16 cellular contexts compared by ENCODE assay signal in the genomic region with DNA sequence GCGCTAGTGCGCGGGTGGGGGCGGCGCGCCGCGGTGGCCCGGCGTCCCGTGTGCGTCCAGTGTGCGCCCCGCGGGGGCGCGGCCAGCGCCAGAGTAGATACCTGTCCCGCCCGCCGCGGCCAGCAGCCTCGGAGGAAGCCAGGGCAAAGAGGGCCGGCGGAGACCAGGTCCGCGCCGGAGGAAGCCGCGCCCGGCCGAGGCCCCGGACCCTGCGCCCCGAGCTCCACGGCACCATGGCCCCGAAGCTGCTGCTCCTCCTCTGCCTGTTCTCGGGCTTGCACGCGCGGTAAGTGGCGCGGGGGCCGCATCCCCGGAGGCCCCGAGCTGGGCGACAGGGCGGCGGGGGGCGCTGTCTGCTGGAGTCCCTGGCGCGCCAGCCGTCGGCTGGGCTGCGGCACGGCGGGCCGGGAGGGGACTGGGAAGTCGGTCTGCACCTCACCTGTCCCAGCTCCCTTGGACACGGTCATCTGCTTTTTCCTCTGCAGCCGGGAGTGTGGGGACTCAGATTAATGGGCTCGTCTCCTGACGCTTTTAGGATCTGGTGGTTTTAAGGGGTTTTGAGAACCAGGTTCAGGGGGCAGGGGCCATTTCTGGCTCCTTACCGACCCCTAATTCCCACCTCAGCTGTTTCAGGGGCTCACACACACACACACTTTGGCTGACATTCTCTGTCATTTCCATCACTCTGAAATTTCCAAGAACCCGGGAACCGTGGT. TPM values are rescaled to one million over a fixed set of nuclear protein-coding genes. Genes with fewer than 3 reads are reported as not detected.
A peak's percentile ranks its signal among the peaks of the same experiment; 100 is the strongest.
DNase-seq lines count a peak whose midpoint lies in the region; ATAC-seq and TF ChIP-seq lines count a peak whose summit lies in the region.
"Had no signal": no experiment of that assay in that cellular context is flagged by ENCODE, and none has a peak within 500 bp of the region (broad histone marks: within the 10 kb centered on the region; RNA-seq: fewer than 3 reads in every experiment).

No MANE protein-coding gene starts in this region.

- DNase-seq in NCI-H345 (lab: John Stamatoyannopoulos, UW) (peak; percentile 47), NCI-H345 treated with DMSO at 0.1 percent for 48 hours (lab: John Stamatoyannopoulos, UW; ENCODE audit: unreplicated experiment) (no peak), iPS-NIHi7 (ENCODE audit: extremely low spot score) (peak; percentile 36), suprapubic skin (ENCODE audit: low spot score in 2 of 2) (no peak), NCI-H2029 (lab: John Stamatoyannopoulos, UW) (no peak)
- no peak for DNase-seq in activated CD4-positive, alpha-beta T cell treated with anti-CD3 and anti-CD28 coated beads for 1 hour
- DNase-seq: gastrocnemius medialis, right lobe of liver, substantia nigra, T1000 had no signal

- no peaks in the 10 kb centered on the region for H3K36me3 ChIP-seq in suprapubic skin
- H3K36me3 ChIP-seq: gastrocnemius medialis, right lobe of liver had no signal

- H3K4me3 ChIP-seq in suprapubic skin, result peak overlapping the region; percentile 41
- H3K4me3 ChIP-seq: gastrocnemius medialis, right lobe of liver had no signal

- H3K4me1 ChIP-seq in suprapubic skin, result peaks cover 2% of the 10 kb centered on the region
- H3K4me1 ChIP-seq: gastrocnemius medialis, right lobe of liver had no signal

- peaks cover 40% of the 10 kb centered on the region for H3K27me3 ChIP-seq in suprapubic skin
- H3K27me3 ChIP-seq: right lobe of liver had no signal

- H3K27ac ChIP-seq in angular gyrus (ENCODE audit: low read depth, low read length), result peak overlapping the region; percentile 40
- no peak overlapping the region for H3K27ac ChIP-seq in suprapubic skin
- H3K27ac ChIP-seq: gastrocnemius medialis, right lobe of liver had no signal

- TF ChIP-seq CTCF in suprapubic skin (IDR thresholded peaks at IDR 0.05), result no peak

- WGBS in suprapubic skin, result 9% methylated on average over 22 of the region's 66 CpGs

- H3K9me3 ChIP-seq in suprapubic skin, result no peaks in the 10 kb centered on the region
- H3K9me3 ChIP-seq: gastrocnemius medialis, right lobe of liver had no signal

- TF ChIP-seq EP300 in suprapubic skin (IDR thresholded peaks at IDR 0.05), result no peak

- TF ChIP-seq POLR2A in suprapubic skin (IDR thresholded peaks at IDR 0.05), result no peak

- ATAC-seq in HG03095 (IDR thresholded peaks at IDR 0.05; ENCODE audit: unreplicated experiment), result no peak
- ATAC-seq: activated naive CD4-positive, alpha-beta T cell treated with anti-CD3 and anti-CD28 coated beads, Interleukin-2, amount 50 U/mL, for 72 hours; gastrocnemius medialis; Panc1 had no signal

RNA-seq across cellular contexts. Expression of gene GABRG3, which starts 0.5 kb away (rescaled TPM):
- total RNA-seq in suprapubic skin, result 1 to 10 TPM in 2 of 4 donors, under 1 TPM in 1, not detected in 1; 0.97 to 3.9 (median 3.6) TPM
- total RNA-seq: A673; activated CD8-positive, alpha-beta memory T cell treated with anti-CD3 and anti-CD28 coated beads for 36 hours; activated naive CD4-positive, alpha-beta T cell treated with anti-CD3 and anti-CD28 coated beads, Interleukin-2, amount 50 U/mL, for 72 hours; gastrocnemius medialis had no signal

Comparison
In these comparisons a context has a peak if more than half of its experiments do, and no peak if none do; other contexts are left out.
1. DNase-seq: peak in NCI-H345 (single experiment) and iPS-NIHi7 (single experiment); none in NCI-H345 treated with DMSO at 0.1 percent for 48 hours (single experiment), suprapubic skin (0 of 2), activated CD4-positive, alpha-beta T cell treated with anti-CD3 and anti-CD28 coated beads for 1 hour (single experiment) and NCI-H2029 (single experiment).